ENCODE assay signal across 1 cellular context in the genomic region with DNA sequence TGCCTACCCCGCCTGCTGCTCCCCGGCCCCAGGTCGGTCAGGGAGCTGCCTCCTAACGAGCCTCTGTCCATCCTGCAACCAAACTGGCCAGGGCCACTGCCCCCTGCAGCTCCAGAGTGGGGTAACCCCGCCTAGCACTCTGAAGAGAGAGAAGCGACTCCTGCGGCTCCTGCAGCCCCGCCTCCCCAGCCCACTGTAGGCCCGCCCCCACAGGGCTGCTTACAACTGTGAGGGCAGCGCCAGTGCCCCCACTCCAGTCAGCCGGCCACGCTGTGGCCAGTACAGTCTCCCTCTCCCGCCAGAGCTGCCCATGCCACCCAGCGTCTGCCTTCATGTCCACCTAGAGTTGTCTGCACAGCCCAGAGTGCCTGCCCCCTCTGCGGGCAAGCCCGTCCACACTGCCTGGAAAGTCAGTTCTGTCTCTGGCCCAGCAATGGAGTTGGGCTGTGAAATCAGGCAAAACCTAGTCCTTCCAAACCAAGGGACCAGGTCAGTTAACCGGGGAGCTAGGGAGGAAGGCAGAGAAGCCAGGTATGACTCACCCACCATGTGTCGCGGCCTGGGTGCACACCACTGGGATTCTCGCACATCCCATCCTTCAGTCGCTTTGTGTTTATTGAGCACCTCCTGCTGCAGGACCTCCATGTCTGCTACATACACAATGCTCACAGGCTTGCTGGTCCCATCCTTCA.
TF ChIP-seq lines count a peak whose summit lies in the region.

No MANE protein-coding gene starts in this region.

TF ChIP-seq in IMR-90, 13 proteins besides CTCF, POLR2A, EP300 and RAD21 (continued from another document):
- peak; percentile 58; the same call in 1 of the 2 replicates for TF ChIP-seq MAZ (IDR thresholded peaks at IDR 0.05; ENCODE audit: borderline replicate concordance, low read depth, low read length)
- no peak for TF ChIP-seq CEBPB (IDR thresholded peaks at IDR 0.05; ENCODE audit: low read depth, low read length)
- TF ChIP-seq, protein P1, sequence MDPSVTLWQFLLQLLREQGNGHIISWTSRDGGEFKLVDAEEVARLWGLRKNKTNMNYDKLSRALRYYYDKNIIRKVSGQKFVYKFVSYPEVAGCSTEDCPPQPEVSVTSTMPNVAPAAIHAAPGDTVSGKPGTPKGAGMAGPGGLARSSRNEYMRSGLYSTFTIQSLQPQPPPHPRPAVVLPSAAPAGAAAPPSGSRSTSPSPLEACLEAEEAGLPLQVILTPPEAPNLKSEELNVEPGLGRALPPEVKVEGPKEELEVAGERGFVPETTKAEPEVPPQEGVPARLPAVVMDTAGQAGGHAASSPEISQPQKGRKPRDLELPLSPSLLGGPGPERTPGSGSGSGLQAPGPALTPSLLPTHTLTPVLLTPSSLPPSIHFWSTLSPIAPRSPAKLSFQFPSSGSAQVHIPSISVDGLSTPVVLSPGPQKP (IDR thresholded peaks at IDR 0.05; ENCODE audit: borderline replicate concordance, low read depth, low read length) = no peak
- TF ChIP-seq BHLHE40 (IDR thresholded peaks at IDR 0.05; ENCODE audit: low read depth, low read length) = peak; percentile 43; the same call in 1 of the 2 replicates
